8 cellular contexts compared by ENCODE assay signal in the genomic region with DNA sequence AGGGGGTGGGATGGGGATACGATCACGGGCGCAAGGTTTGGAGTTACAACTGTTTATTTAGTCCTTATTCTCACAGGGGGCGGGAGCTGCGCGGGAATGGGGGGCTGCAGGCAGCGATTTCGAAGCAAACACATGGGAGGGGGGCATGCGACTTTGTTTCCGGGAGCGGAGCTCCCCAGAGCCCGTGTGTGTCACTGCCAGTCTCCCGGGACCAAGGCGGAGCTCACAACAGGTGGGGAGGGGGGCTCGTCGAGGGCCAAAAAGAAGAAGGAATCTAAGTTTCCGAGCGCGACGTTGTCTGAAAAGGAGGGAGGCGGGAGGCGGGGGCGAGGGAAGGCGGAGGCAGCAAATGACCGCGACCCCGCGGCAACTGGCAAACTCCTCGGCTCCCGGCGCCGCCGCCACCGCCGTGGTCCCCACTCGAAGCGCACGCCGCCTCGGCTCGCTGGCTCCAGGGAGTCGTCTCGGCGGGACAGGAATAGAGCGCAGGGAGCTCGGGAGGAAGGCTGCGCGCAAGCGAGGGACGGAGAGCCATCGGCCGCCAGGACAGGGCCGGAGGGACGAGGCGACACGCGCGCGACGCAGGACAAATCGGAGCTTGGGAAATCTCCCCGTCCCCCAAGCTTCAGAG. TPM values are rescaled to one million over a fixed set of nuclear protein-coding genes. Genes with fewer than 3 reads are reported as not detected.
DNase-seq lines count a peak whose midpoint lies in the region; ATAC-seq, FAIRE-seq and TF ChIP-seq lines count a peak whose summit lies in the region.

No MANE protein-coding gene starts in this region.

- H3K4me3 ChIP-seq in SK-N-MC (peak overlapping the region; percentile 84), adipocyte (ENCODE audit: low read length) (peak overlapping the region; percentile 88), heart right ventricle (peak overlapping the region; percentile 63 to 93 (median 81)), pancreas (peak overlapping the region; percentile 61 to 92 (median 76)), upper lobe of left lung (peak overlapping the region; percentile 78 to 87 (median 85))

- no peak for TF ChIP-seq EP300 in upper lobe of left lung (IDR thresholded peaks at IDR 0.05)

- peak; percentile 25 to 63 (median 32) for ATAC-seq in heart right ventricle
- ATAC-seq in pancreas: peak; percentile 22 to 32 (median 24)
- peak; percentile 48 to 66 for ATAC-seq in upper lobe of left lung (ENCODE audit: low FRiP score in 2 of 2)

- H3K36me3 ChIP-seq in SK-N-MC (ENCODE audit: insufficient read depth, low read length): no peaks in the 10 kb centered on the region
- no peaks in the 10 kb centered on the region for H3K36me3 ChIP-seq in adipocyte (ENCODE audit: control insufficient read depth, insufficient read depth, low read length, severe bottlenecking)
- no peaks in the 10 kb centered on the region for H3K36me3 ChIP-seq in heart right ventricle
- H3K36me3 ChIP-seq in pancreas: no peaks in the 10 kb centered on the region
- no peaks in the 10 kb centered on the region for H3K36me3 ChIP-seq in upper lobe of left lung

- no peak for FAIRE-seq in pancreas (lab: Jason Lieb, UNC)

- intact Hi-C loops in heart right ventricle (cut with DNase I) (loop anchor here in 8 of 10 donors (2.0 to 10.0 kb wide), 20 partner anchors 137 to 1027 kb away; no protein-coding TSS in a partner anchor), pancreas (cut with DNase I) (loop anchor here in 2 of 3 donors (10.0 kb wide), 2 partner anchors 577 to 1037 kb away; no protein-coding TSS in a partner anchor)

- peak overlapping the region; percentile 80 for H3K9ac ChIP-seq in SK-N-MC (ENCODE audit: insufficient read length)
- peak overlapping the region; percentile 79 for H3K9ac ChIP-seq in adipocyte (ENCODE audit: low read length)

- peaks cover 10% of the 10 kb centered on the region for H3K4me1 ChIP-seq in adipocyte (ENCODE audit: control insufficient read depth, insufficient read depth, low read length)
- H3K4me1 ChIP-seq in heart right ventricle: peaks cover 0 to 65% (median 46%) of the 10 kb centered on the region in 9 donors
- peaks cover 26 to 47% (median 45%) of the 10 kb centered on the region in 3 donors for H3K4me1 ChIP-seq in pancreas
- H3K4me1 ChIP-seq in upper lobe of left lung: peaks cover 27 to 37% (median 32%) of the 10 kb centered on the region in 4 donors

- DNase-seq in NCI-H1417 (lab: John Stamatoyannopoulos, UW) (peak; percentile 41 to 60 (median 54)), NCI-H1417 treated with DMSO at 0.1 percent for 48 hours (lab: John Stamatoyannopoulos, UW) (no peak), SK-N-MC (ENCODE audit: low read depth, low spot score) (no peak), adipocyte (ENCODE audit: low read depth) (peak; percentile 67), heart right ventricle (peak; percentile 64 to 69), pancreas (peak; percentile 61 to 82 (median 65)), upper lobe of left lung (peak; percentile 66 to 92), amniotic stem cell (lab: John Stamatoyannopoulos, UW) (no peak)

- peak overlapping the region; percentile 83; the same call in 1 of the 2 replicates for H3K27ac ChIP-seq in SK-N-MC
- peak overlapping the region; percentile 95 to 99 (median 98) for H3K27ac ChIP-seq in heart right ventricle
- peak overlapping the region; percentile 94 to 98 (median 96) for H3K27ac ChIP-seq in pancreas
- peak overlapping the region; percentile 88 to 99 (median 97) for H3K27ac ChIP-seq in upper lobe of left lung

- TF ChIP-seq CTCF in heart right ventricle (IDR thresholded peaks at IDR 0.05): no peak
- TF ChIP-seq CTCF in pancreas (IDR thresholded peaks at IDR 0.05): no peak
- no peak for TF ChIP-seq CTCF in upper lobe of left lung (IDR thresholded peaks at IDR 0.05)

- peak in 1 of 4 donors; percentile 56 for TF ChIP-seq POLR2A in upper lobe of left lung (IDR thresholded peaks at IDR 0.05)

- H3K9me3 ChIP-seq in SK-N-MC (ENCODE audit: low read depth, low read length) (no peaks in the 10 kb centered on the region), adipocyte (ENCODE audit: control insufficient read depth, low read length) (no peaks in the 10 kb centered on the region), heart right ventricle (no peaks in the 10 kb centered on the region), pancreas (no peaks in the 10 kb centered on the region), upper lobe of left lung (no peaks in the 10 kb centered on the region)

- H3K27me3 ChIP-seq in adipocyte (replicated peaks; ENCODE audit: control insufficient read depth, insufficient read depth, low read length) (no peaks in the 10 kb centered on the region), heart right ventricle (no peaks in the 10 kb centered on the region), pancreas (no peaks in the 10 kb centered on the region), upper lobe of left lung (no peaks in the 10 kb centered on the region)

- 0% methylated on average over 61 to 62 of the region's 62 CpGs for WGBS in heart right ventricle, 2 donors
- 0 to 1% methylated on average over 62 of the region's 62 CpGs for WGBS in pancreas, 2 donors
- WGBS in upper lobe of left lung, 2 donors: 1% methylated on average over 54 to 62 of the region's 62 CpGs

RNA-seq across cellular contexts. Expression of gene FOXP1, which starts 1.4 kb away (rescaled TPM):
- 10 to 100 TPM; 36.1 to 56.0 (median 46.1) TPM for total RNA-seq in heart right ventricle
- polyA plus RNA-seq in heart right ventricle: 10 to 100 TPM in 1 of 2 donors, 1 to 10 TPM in 1; 4.8 to 26.0 TPM
- total RNA-seq in pancreas: 10 to 100 TPM; 34.8 to 74.1 (median 45.1) TPM
- 10 to 100 TPM; 13.4 to 17.8 TPM for polyA plus RNA-seq in pancreas
- total RNA-seq in upper lobe of left lung: 100 to 1,000 TPM; 103 to 248 (median 134) TPM

Comparison
In these comparisons a context has a peak if more than half of its experiments do, and no peak if none do; other contexts are left out.
1. DNase-seq: peak in NCI-H1417 (3 of 3), adipocyte (single experiment), heart right ventricle (2 of 2), pancreas (6 of 6) and upper lobe of left lung (2 of 2); none in NCI-H1417 treated with DMSO at 0.1 percent for 48 hours (single experiment), SK-N-MC (single experiment) and amniotic stem cell (single experiment).
2. Peak in every context shown above with its lines, with median percentiles within 50 percentile points of each other: H3K27ac ChIP-seq, H3K4me3 ChIP-seq and ATAC-seq.